Comparison of ENCODE assay signal across 12 cellular contexts in genomic region chr21:45607021-45607921, GRCh38. TPM values are rescaled to one million over a fixed set of nuclear protein-coding genes. Genes with fewer than 3 reads are reported as not detected.
DNase-seq lines count a peak whose midpoint lies in the region; ATAC-seq and TF ChIP-seq lines count a peak whose summit lies in the region.
"Had no signal": no experiment of that assay in that cellular context is flagged by ENCODE, and none has a peak within 500 bp of the region (broad histone marks: within the 10 kb centered on the region; RNA-seq: fewer than 3 reads in every experiment).

No MANE protein-coding gene starts in this region.

- H3K4me3 Mint-ChIP-seq in CD4-positive, alpha-beta T cell, result peak overlapping the region; percentile 52
- H3K4me3 Mint-ChIP-seq: stimulated activated memory B cell treated with anti-CD40 and anti-IgM and Interleukin-4, amounts not matched to agents 10 μg/mL and 1 μg/mL and 100 μg/mL, for 72 hours had no signal

- peaks cover 2 to 11% of the 10 kb centered on the region in 2 experiments; a peak in 2 of 4 replicates for H3K4me1 ChIP-seq in SK-N-SH (ENCODE audit: control insufficient read depth in 1 of 2, insufficient read depth in 2 of 2, low read depth in 1 of 2, low read length in 1 of 2)
- no peaks in the 10 kb centered on the region for H3K4me1 ChIP-seq in mucosa of descending colon (ENCODE audit: low read depth)

- peaks cover 22% of the 10 kb centered on the region for H3K9me3 ChIP-seq in CD4-positive, alpha-beta T cell (ENCODE audit: control insufficient read depth, low read length)
- H3K9me3 ChIP-seq in SK-N-SH, result no peaks in the 10 kb centered on the region; the same call in 1 of the 2 replicates
- H3K9me3 ChIP-seq in mucosa of descending colon, result peaks cover 7% of the 10 kb centered on the region

- H3K27me3 ChIP-seq in CD4-positive, alpha-beta T cell (ENCODE audit: control insufficient read depth, insufficient read depth, low read length), result no peaks in the 10 kb centered on the region
- H3K27me3 ChIP-seq in SK-N-SH (ENCODE audit: insufficient read depth), result peaks cover 19% of the 10 kb centered on the region

- TF ChIP-seq RAD21 in SK-N-SH (IDR thresholded peaks at IDR 0.05; ENCODE audit: low read length), result no peak

- H3K36me3 ChIP-seq in SK-N-SH (replicated peaks in 1 of 2; ENCODE audit: control insufficient read depth in 1 of 2, insufficient read depth in 2 of 2, low read length in 1 of 2) (no peaks in the 10 kb centered on the region), mucosa of descending colon (ENCODE audit: low read depth) (no peaks in the 10 kb centered on the region)

- no peaks in the 10 kb centered on the region for H3K36me3 Mint-ChIP-seq in CD4-positive, alpha-beta T cell (ENCODE audit: low read depth)

- no peak for TF ChIP-seq EP300 in SK-N-SH (IDR thresholded peaks at IDR 0.05; ENCODE audit: borderline replicate concordance in 1 of 2, low read depth in 1 of 2, low read length in 1 of 2)

- WGBS in SK-N-SH (ENCODE audit: low lambda C conversion rate), result 57% methylated on average over 22 of the region's 23 CpGs

- no peak overlapping the region for H3K9ac ChIP-seq in SK-N-SH

- POLR2A ChIA-PET in CD4-positive, alpha-beta T cell (lab: Charles Lee), result no interaction called here
- POLR2A ChIA-PET in SK-N-SH (lab: Yijun Ruan, JAX), result no interaction called here

- no peak for TF ChIP-seq CTCF in CD4-positive, alpha-beta T cell (IDR thresholded peaks at IDR 0.05)
- no peak for TF ChIP-seq CTCF in SK-N-SH (IDR thresholded peaks at IDR 0.05)
- TF ChIP-seq CTCF in mucosa of descending colon (IDR thresholded peaks at IDR 0.05), result no peak

- H4K20me1 ChIP-seq in SK-N-SH (ENCODE audit: insufficient read depth), result no peaks in the 10 kb centered on the region

- DNase-seq in CD4-positive, alpha-beta T cell, result peak in 9 of 10 experiments; percentile 32 to 65 (median 47)
- DNase-seq in SK-N-SH (peak; percentile 63), mucosa of descending colon (no peak), HuH-7 (ENCODE audit: low spot score) (no peak)
- DNase-seq in activated T-helper 9 cell treated with anti-CD3 and anti-CD28 coated beads, Interleukin-2, amount 50 U/mL, for 16 hours (ENCODE audit: low read depth), result peak; percentile 41
- no peak for DNase-seq in NK-92 treated with Interleukin-12 subunit alpha and Interleukin-12 subunit beta, amount 100 ng/mL, for 24 hours (lab: John Stamatoyannopoulos, UW)
- DNase-seq: C1 segment of cervical spinal cord, cortex of kidney, NCI-H1048 had no signal

- H3F3A ChIP-seq in SK-N-SH (replicated peaks; ENCODE audit: insufficient read depth), result no peaks in the 10 kb centered on the region

- no peaks in the 10 kb centered on the region for H3K9me2 ChIP-seq in SK-N-SH

- no peaks in the 10 kb centered on the region for H3K27me3 Mint-ChIP-seq in CD4-positive, alpha-beta T cell

- peak overlapping the region; percentile 29; the same call in 1 of the 2 replicates for H2AFZ ChIP-seq in SK-N-SH (ENCODE audit: low read depth)

- peak; percentile 86 for ATAC-seq in CD4-positive, alpha-beta T cell (ENCODE audit: poor library complexity)
- ATAC-seq in mucosa of descending colon, result peak; percentile 34
- no peak for ATAC-seq in HG02678 (IDR thresholded peaks at IDR 0.05; ENCODE audit: unreplicated experiment)
- ATAC-seq in HG03432 (IDR thresholded peaks at IDR 0.05; ENCODE audit: unreplicated experiment), result no peak
- ATAC-seq: stimulated activated memory B cell treated with anti-CD40 and anti-IgM and Interleukin-4, amounts not matched to agents 10 μg/mL and 1 μg/mL and 100 μg/mL, for 72 hours had no signal

- peaks cover 19% of the 10 kb centered on the region for H3K4me1 Mint-ChIP-seq in CD4-positive, alpha-beta T cell (ENCODE audit: low read depth)
- H3K4me1 Mint-ChIP-seq: stimulated activated memory B cell treated with anti-CD40 and anti-IgM and Interleukin-4, amounts not matched to agents 10 μg/mL and 1 μg/mL and 100 μg/mL, for 72 hours had no signal

- peak overlapping the region; percentile 82 for H3K27ac Mint-ChIP-seq in CD4-positive, alpha-beta T cell
- H3K27ac Mint-ChIP-seq: stimulated activated memory B cell treated with anti-CD40 and anti-IgM and Interleukin-4, amounts not matched to agents 10 μg/mL and 1 μg/mL and 100 μg/mL, for 72 hours had no signal

- CTCF ChIA-PET in CD4-positive, alpha-beta T cell (lab: Charles Lee), result no interaction called here
- CTCF ChIA-PET in SK-N-SH (lab: Yijun Ruan, JAX), result interaction anchor here (0.8 to 2.0 kb wide), 8 partner anchors 10 to 213 kb away, joined by 3 to 17 read pairs (median 4); no protein-coding TSS in a partner anchor

- H3K27ac ChIP-seq in CD4-positive, alpha-beta T cell (ENCODE audit: low read depth, low read length), result peak overlapping the region; percentile 50
- no peak overlapping the region for H3K27ac ChIP-seq in SK-N-SH (ENCODE audit: low read depth in 2 of 2, low read length in 1 of 2)

- intact Hi-C loops in CD4-positive, alpha-beta T cell (cut with DNase I, micrococcal nuclease), result loop anchor here in 1 of 2 experiments (2.0 kb wide), 1 partner anchor 14 kb away; no protein-coding TSS in a partner anchor
- intact Hi-C loops in mucosa of descending colon (cut with DNase I, micrococcal nuclease), result no loop called here

- H3K79me2 ChIP-seq in SK-N-SH (ENCODE audit: insufficient read depth), result no peaks in the 10 kb centered on the region

- H3K4me2 ChIP-seq in SK-N-SH, result peak overlapping the region; percentile 87

- H3K4me3 ChIP-seq in SK-N-SH (ENCODE audit: low read depth in 2 of 2, low read length in 1 of 2) (peak overlapping the region; percentile 26 to 53; a peak in 3 of 4 replicates), mucosa of descending colon (no peak overlapping the region)

- peaks cover 11% of the 10 kb centered on the region for H3K9me3 Mint-ChIP-seq in CD4-positive, alpha-beta T cell

TF ChIP-seq in SK-N-SH, 30 proteins besides CTCF, POLR2A, EP300 and RAD21:
- TF ChIP-seq IRF3 (IDR thresholded peaks at IDR 0.05; ENCODE audit: low read depth, low read length) (no peak), RCOR1 (IDR thresholded peaks at IDR 0.05; ENCODE audit: low read length) (no peak), MAX (IDR thresholded peaks at IDR 0.05; ENCODE audit: low read depth) (no peak), NFIC (IDR thresholded peaks at IDR 0.05; ENCODE audit: borderline replicate concordance) (no peak), CHD2 (IDR thresholded peaks at IDR 0.05; ENCODE audit: low read length, partially characterized antibody) (no peak), EZH2phosphoT487 (IDR thresholded peaks at IDR 0.05; ENCODE audit: borderline replicate concordance, low read depth) (no peak), ELF1 (IDR thresholded peaks at IDR 0.05) (no peak), TEAD4 (IDR thresholded peaks at IDR 0.05; ENCODE audit: borderline replicate concordance, insufficient read depth) (no peak), RFX5 (IDR thresholded peaks at IDR 0.05; ENCODE audit: low read length) (no peak), FOXJ3 (CRISPR knock-in tag; IDR thresholded peaks at IDR 0.05) (no peak)
- TF ChIP-seq, protein P1, sequence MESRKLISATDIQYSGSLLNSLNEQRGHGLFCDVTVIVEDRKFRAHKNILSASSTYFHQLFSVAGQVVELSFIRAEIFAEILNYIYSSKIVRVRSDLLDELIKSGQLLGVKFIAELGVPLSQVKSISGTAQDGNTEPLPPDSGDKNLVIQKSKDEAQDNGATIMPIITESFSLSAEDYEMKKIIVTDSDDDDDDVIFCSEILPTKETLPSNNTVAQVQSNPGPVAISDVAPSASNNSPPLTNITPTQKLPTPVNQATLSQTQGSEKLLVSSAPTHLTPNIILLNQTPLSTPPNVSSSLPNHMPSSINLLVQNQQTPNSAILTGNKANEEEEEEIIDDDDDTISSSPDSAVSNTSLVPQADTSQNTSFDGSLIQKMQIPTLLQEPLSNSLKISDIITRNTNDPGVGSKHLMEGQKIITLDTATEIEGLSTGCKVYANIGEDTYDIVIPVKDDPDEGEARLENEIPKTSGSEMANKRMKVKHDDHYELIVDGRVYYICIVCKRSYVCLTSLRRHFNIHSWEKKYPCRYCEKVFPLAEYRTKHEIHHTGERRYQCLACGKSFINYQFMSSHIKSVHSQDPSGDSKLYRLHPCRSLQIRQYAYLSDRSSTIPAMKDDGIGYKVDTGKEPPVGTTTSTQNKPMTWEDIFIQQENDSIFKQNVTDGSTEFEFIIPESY (IDR thresholded peaks at IDR 0.05; ENCODE audit: borderline replicate concordance, low read depth), result no peak

RNA-seq across cellular contexts. Expression of gene PCBP3, which starts 36.3 kb away (rescaled TPM):
- 1 to 10 TPM; 3.4 to 3.8 TPM for total RNA-seq in CD4-positive, alpha-beta T cell
- polyA plus RNA-seq in SK-N-SH (2012; rRNA removed), result 4.2 and 9.5 TPM in 2 replicates
- polyA plus RNA-seq in SK-N-SH (2012; cell fraction: cytosol; rRNA removed), result 5.8 and 7.4 TPM in 2 replicates
- 16.9 and 21.5 TPM in 2 replicates for polyA plus RNA-seq in SK-N-SH (2012; cell fraction: nucleus; rRNA removed)
- total RNA-seq in mucosa of descending colon, result 10 to 100 TPM in 1 of 3 donors, 1 to 10 TPM in 2; 4.5 to 18.4 (median 7.6) TPM

Comparison
In these comparisons a context has a peak if more than half of its experiments do, and no peak if none do; other contexts are left out.
1. ATAC-seq: peak in CD4-positive, alpha-beta T cell (single experiment) and mucosa of descending colon (single experiment); none in HG02678 (single experiment) and HG03432 (single experiment).
2. DNase-seq: peak in CD4-positive, alpha-beta T cell (9 of 10), SK-N-SH (single experiment) and activated T-helper 9 cell treated with anti-CD3 and anti-CD28 coated beads, Interleukin-2, amount 50 U/mL, for 16 hours (single experiment); none in mucosa of descending colon (0 of 3), HuH-7 (single experiment) and NK-92 treated with Interleukin-12 subunit alpha and Interleukin-12 subunit beta, amount 100 ng/mL, for 24 hours (single experiment).